1 cellular context compared by ENCODE assay signal in genomic region chr5:138033916-138034315, GRCh38.
TF ChIP-seq lines count a peak whose summit lies in the region.

No MANE protein-coding gene starts in this region.

TF ChIP-seq in GM12878, 131 proteins besides CTCF, POLR2A, EP300 and RAD21 (continued from another document):
- no peak for TF ChIP-seq YY1 (IDR thresholded peaks at IDR 0.05; ENCODE audit: low read depth, low read length)
- no peak for TF ChIP-seq ZNF592 (IDR thresholded peaks at IDR 0.05)
- TF ChIP-seq, protein P1, sequence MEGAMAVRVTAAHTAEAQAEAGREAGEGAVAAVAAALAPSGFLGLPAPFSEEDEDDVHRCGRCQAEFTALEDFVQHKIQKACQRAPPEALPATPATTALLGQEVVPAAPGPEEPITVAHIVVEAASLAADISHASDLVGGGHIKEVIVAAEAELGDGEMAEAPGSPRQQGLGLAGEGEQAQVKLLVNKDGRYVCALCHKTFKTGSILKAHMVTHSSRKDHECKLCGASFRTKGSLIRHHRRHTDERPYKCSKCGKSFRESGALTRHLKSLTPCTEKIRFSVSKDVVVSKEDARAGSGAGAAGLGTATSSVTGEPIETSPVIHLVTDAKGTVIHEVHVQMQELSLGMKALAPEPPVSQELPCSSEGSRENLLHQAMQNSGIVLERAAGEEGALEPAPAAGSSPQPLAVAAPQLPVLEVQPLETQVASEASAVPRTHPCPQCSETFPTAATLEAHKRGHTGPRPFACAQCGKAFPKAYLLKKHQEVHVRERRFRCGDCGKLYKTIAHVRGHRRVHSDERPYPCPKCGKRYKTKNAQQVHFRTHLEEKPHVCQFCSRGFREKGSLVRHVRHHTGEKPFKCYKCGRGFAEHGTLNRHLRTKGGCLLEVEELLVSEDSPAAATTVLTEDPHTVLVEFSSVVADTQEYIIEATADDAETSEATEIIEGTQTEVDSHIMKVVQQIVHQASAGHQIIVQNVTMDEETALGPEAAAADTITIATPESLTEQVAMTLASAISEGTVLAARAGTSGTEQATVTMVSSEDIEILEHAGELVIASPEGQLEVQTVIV (IDR thresholded peaks at IDR 0.05; ENCODE audit: borderline replicate concordance, partially characterized antibody) = no peak
- no peak for TF ChIP-seq HCFC1 (IDR thresholded peaks at IDR 0.05; ENCODE audit: low read length)
- no peak for TF ChIP-seq SMC3 (IDR thresholded peaks at IDR 0.05; ENCODE audit: borderline replicate concordance, low read length)
- TF ChIP-seq CHD2 (IDR thresholded peaks at IDR 0.05; ENCODE audit: borderline replicate concordance, low read depth, low read length) = no peak
- no peak for TF ChIP-seq CBFB (IDR thresholded peaks at IDR 0.05; ENCODE audit: low read depth)
- no peak for TF ChIP-seq ZNF687 (IDR thresholded peaks at IDR 0.05)
- TF ChIP-seq, protein P2, sequence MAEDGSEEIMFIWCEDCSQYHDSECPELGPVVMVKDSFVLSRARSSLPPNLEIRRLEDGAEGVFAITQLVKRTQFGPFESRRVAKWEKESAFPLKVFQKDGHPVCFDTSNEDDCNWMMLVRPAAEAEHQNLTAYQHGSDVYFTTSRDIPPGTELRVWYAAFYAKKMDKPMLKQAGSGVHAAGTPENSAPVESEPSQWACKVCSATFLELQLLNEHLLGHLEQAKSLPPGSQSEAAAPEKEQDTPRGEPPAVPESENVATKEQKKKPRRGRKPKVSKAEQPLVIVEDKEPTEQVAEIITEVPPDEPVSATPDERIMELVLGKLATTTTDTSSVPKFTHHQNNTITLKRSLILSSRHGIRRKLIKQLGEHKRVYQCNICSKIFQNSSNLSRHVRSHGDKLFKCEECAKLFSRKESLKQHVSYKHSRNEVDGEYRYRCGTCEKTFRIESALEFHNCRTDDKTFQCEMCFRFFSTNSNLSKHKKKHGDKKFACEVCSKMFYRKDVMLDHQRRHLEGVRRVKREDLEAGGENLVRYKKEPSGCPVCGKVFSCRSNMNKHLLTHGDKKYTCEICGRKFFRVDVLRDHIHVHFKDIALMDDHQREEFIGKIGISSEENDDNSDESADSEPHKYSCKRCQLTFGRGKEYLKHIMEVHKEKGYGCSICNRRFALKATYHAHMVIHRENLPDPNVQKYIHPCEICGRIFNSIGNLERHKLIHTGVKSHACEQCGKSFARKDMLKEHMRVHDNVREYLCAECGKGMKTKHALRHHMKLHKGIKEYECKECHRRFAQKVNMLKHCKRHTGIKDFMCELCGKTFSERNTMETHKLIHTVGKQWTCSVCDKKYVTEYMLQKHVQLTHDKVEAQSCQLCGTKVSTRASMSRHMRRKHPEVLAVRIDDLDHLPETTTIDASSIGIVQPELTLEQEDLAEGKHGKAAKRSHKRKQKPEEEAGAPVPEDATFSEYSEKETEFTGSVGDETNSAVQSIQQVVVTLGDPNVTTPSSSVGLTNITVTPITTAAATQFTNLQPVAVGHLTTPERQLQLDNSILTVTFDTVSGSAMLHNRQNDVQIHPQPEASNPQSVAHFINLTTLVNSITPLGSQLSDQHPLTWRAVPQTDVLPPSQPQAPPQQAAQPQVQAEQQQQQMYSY (CRISPR knock-in tag; IDR thresholded peaks at IDR 0.05) = no peak
- TF ChIP-seq ZNF217 (IDR thresholded peaks at IDR 0.05) = no peak
- TF ChIP-seq BRCA1 (IDR thresholded peaks at IDR 0.05; ENCODE audit: low read depth, low read length) = no peak
